ENCODE assay signal across 11 cellular contexts in genomic region chr17:68296217-68297140, GRCh38. TPM values are rescaled to one million over a fixed set of nuclear protein-coding genes. Genes with fewer than 3 reads are reported as not detected.
A peak's percentile ranks its signal among the peaks of the same experiment; 100 is the strongest.
DNase-seq lines count a peak whose midpoint lies in the region; ATAC-seq lines count a peak whose summit lies in the region.
"Had no signal": no experiment of that assay in that cellular context is flagged by ENCODE, and none has a peak within 500 bp of the region (broad histone marks: within the 10 kb centered on the region; RNA-seq: fewer than 3 reads in every experiment).

No MANE protein-coding gene starts in this region.

- no peak for ATAC-seq in HG03039 (IDR thresholded peaks at IDR 0.05; ENCODE audit: unreplicated experiment)
- ATAC-seq: body of pancreas, heart left ventricle had no signal

- H3K36me3 ChIP-seq in H7 (replicated peaks; ENCODE audit: control insufficient read depth, insufficient read depth, low read length) = no peaks in the 10 kb centered on the region
- H3K36me3 ChIP-seq: heart left ventricle had no signal

- H3K4me3 ChIP-seq in H7 (ENCODE audit: insufficient read depth, low read depth, low read length) = no peak overlapping the region
- H3K4me3 ChIP-seq: body of pancreas had no signal

- peaks cover 11% of the 10 kb centered on the region for H3K27me3 ChIP-seq in H7 (ENCODE audit: control insufficient read depth, insufficient read depth, low read length)

- peak; percentile 49 for DNase-seq in H7
- DNase-seq in T-helper 22 cell (ENCODE audit: low read depth) = peak; percentile 62
- DNase-seq in central memory CD4-positive, alpha-beta T cell = peak; percentile 81
- DNase-seq in stimulated activated CD4-positive, alpha-beta T cell treated with anti-CD3 and anti-CD28 coated beads, Interleukin-4, amount 100 ng/mL, for 24 hours = peak; percentile 34
- no peak for DNase-seq in anterior cingulate cortex (lab: John Stamatoyannopoulos, UW)
- DNase-seq in 8988T = no peak
- no peak for DNase-seq in NCI-H1105 (lab: John Stamatoyannopoulos, UW)
- DNase-seq: heart left ventricle, RPMI8226 had no signal

RNA-seq across cellular contexts. Expression of gene ARSG, which starts 5.2 kb away (rescaled TPM):
- 15.7 and 18.8 TPM in 2 replicates for total RNA-seq in H7 (2014; rRNA removed; shearing (Covaris generic))

RNA-seq across cellular contexts. Expression of gene SLC16A6, which starts 5.6 kb away (rescaled TPM):
- total RNA-seq in H7 (2014; rRNA removed; shearing (Covaris generic)) = 0.15 and 0.28 TPM in 2 replicates

RNA-seq across cellular contexts. Expression of gene AMZ2, which starts 48.6 kb away (rescaled TPM):
- 73.7 and 94.3 TPM in 2 replicates for total RNA-seq in H7 (2014; rRNA removed; shearing (Covaris generic))

Comparison
In these comparisons a context has a peak if more than half of its experiments do, and no peak if none do; other contexts are left out.
1. DNase-seq: peak in H7 (single experiment), T-helper 22 cell (single experiment), central memory CD4-positive, alpha-beta T cell (single experiment) and stimulated activated CD4-positive, alpha-beta T cell treated with anti-CD3 and anti-CD28 coated beads, Interleukin-4, amount 100 ng/mL, for 24 hours (single experiment); none in anterior cingulate cortex (0 of 58), 8988T (single experiment) and NCI-H1105 (single experiment).